Comparison of ENCODE assay signal across 2 cellular contexts in the genomic region with DNA sequence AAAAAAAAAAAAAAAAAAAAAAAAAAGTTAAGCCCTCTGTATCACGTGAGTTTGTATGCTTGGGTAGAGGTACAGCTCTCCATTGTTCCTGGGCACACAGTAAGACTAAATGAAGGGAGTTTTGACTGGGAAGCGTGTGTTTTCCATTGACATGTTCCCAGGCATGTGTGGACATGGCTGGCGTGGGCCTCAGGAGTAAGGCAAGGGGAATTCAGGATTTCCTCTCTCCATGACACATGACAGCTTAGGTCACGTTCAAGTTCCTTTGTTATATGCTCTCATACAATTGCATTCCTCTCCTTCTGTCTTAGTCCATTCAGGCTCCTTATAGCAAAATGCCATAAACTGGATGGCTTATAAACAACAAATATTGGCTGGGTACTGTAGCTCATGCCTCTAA.
TF ChIP-seq lines count a peak whose summit lies in the region.

No MANE protein-coding gene starts in this region.

TF ChIP-seq in HEK293, 187 proteins besides CTCF, POLR2A, EP300 and RAD21:
- TF ChIP-seq, protein P1, sequence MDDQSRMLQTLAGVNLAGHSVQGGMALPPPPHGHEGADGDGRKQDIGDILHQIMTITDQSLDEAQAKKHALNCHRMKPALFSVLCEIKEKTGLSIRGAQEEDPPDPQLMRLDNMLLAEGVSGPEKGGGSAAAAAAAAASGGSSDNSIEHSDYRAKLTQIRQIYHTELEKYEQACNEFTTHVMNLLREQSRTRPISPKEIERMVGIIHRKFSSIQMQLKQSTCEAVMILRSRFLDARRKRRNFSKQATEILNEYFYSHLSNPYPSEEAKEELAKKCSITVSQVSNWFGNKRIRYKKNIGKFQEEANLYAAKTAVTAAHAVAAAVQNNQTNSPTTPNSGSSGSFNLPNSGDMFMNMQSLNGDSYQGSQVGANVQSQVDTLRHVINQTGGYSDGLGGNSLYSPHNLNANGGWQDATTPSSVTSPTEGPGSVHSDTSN (CRISPR knock-in tag; IDR thresholded peaks at IDR 0.05) = no peak
- TF ChIP-seq, protein P2, sequence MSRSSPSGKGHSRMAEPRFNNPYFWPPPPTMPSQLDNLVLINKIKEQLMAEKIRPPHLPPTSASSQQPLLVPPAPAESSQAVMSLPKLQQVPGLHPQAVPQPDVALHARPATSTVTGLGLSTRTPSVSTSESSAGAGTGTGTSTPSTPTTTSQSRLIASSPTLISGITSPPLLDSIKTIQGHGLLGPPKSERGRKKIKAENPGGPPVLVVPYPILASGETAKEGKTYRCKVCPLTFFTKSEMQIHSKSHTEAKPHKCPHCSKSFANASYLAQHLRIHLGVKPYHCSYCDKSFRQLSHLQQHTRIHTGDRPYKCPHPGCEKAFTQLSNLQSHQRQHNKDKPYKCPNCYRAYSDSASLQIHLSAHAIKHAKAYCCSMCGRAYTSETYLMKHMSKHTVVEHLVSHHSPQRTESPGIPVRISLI (tag by site-specific recombination; IDR thresholded peaks at IDR 0.05) = 0 out of 2 replicates have a peak, but pooled peaks have one; percentile 64

TF ChIP-seq in endothelial cell of umbilical vein, 7 proteins besides CTCF, POLR2A, EP300 and RAD21:
- TF ChIP-seq GATA2 (IDR thresholded peaks at IDR 0.05; ENCODE audit: insufficient read depth, insufficient read length, low read depth, low read length) (no peak), JUN (IDR thresholded peaks at IDR 0.05; ENCODE audit: borderline replicate concordance, insufficient read depth, insufficient read length, low read depth) (peak; percentile 8)
